In the genomic region with DNA sequence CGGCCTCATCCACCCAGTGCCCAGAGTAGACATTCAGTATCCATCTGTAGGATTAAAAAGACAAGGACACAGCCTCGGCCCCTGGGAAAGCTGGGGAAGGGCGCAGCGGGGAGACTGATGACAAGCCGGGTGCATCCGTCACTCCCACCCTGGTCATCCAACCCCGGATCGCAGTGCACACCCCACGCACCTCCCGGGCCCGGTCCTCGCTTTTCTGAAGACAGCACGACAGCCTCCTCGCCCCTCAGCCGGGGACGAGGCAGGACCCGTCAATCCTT, we compare ENCODE assay signal across 8 cellular contexts. TPM values are rescaled to one million over a fixed set of nuclear protein-coding genes. Genes with fewer than 3 reads are reported as not detected.
DNase-seq lines count a peak whose midpoint lies in the region; TF ChIP-seq lines count a peak whose summit lies in the region.

No MANE protein-coding gene starts in this region.

- WGBS in adrenal gland, 4 donors, result 0 to 1% (median 0%) methylated on average over 1 to 17 of the region's 17 CpGs

- H3K27ac Mint-ChIP-seq in CD8-positive, alpha-beta memory T cell, result peak overlapping the region; percentile 87 to 98 (median 95)

- no peaks in the 10 kb centered on the region for H3K36me3 ChIP-seq in CD8-positive, alpha-beta memory T cell (ENCODE audit: insufficient read depth, low read length)
- H3K36me3 ChIP-seq in adrenal gland (replicated peaks in 1 of 2), result no peaks in the 10 kb centered on the region

- peaks cover 0 to 36% (median 3%) of the 10 kb centered on the region in 3 donors for H3K36me3 Mint-ChIP-seq in CD8-positive, alpha-beta memory T cell

- TF ChIP-seq CTCF in adrenal gland (IDR thresholded peaks at IDR 0.05), result no peak

- no peaks in the 10 kb centered on the region for H3K9me3 ChIP-seq in CD8-positive, alpha-beta memory T cell (ENCODE audit: low read length)
- H3K9me3 ChIP-seq in adrenal gland (replicated peaks in 1 of 3) (no peaks in the 10 kb centered on the region), iPS-18c (ENCODE audit: control insufficient read depth, insufficient read depth, low read length) (no peaks in the 10 kb centered on the region)

- peaks cover 0 to 3% (median 0%) of the 10 kb centered on the region in 5 donors for H3K9me3 Mint-ChIP-seq in CD8-positive, alpha-beta memory T cell

- H3K27me3 ChIP-seq in CD8-positive, alpha-beta memory T cell (ENCODE audit: insufficient read depth, low read length, poor library complexity, severe bottlenecking), result no peaks in the 10 kb centered on the region
- H3K27me3 ChIP-seq in adrenal gland, result no peaks in the 10 kb centered on the region

- peaks cover 33% of the 10 kb centered on the region for H3K4me1 ChIP-seq in CD8-positive, alpha-beta memory T cell (ENCODE audit: insufficient read depth, low read length)
- H3K4me1 ChIP-seq in adrenal gland (replicated peaks in 1 of 2), result peaks cover 29 to 50% of the 10 kb centered on the region in 2 donors

- H3K4me3 ChIP-seq in CD8-positive, alpha-beta memory T cell (ENCODE audit: low read length), result peak overlapping the region; percentile 85
- H3K4me3 ChIP-seq in adrenal gland, result peak overlapping the region; percentile 51 to 90 (median 70)
- H3K4me3 ChIP-seq in iPS-18c (ENCODE audit: insufficient read depth, low read depth, low read length), result peak overlapping the region; percentile 62

- H3K4me3 Mint-ChIP-seq in CD8-positive, alpha-beta memory T cell, result peak overlapping the region; percentile 86 to 99 (median 96)

- POLR2A ChIA-PET in CD8-positive, alpha-beta memory T cell (lab: Charles Lee), result no interaction called here

- intact Hi-C loops in adrenal gland (cut with DNase I), result loop anchor here in 1 of 2 donors (10.0 kb wide), 1 partner anchor 216 kb away; no protein-coding TSS in a partner anchor

- peak in 2 of 5 donors; percentile 11 to 12 for DNase-seq in CD8-positive, alpha-beta memory T cell
- peak; percentile 21 for DNase-seq in NCI-H1092 (lab: John Stamatoyannopoulos, UW)
- DNase-seq in adrenal gland, result peak in 6 of 7 donors; percentile 23 to 63 (median 44)
- peak; percentile 26 for DNase-seq in stimulated activated CD4-positive, alpha-beta T cell treated with anti-CD3 and anti-CD28 coated beads, Interleukin-4, amount 100 ng/mL, for 1 hour
- no peak for DNase-seq in COLO829 (ENCODE audit: low spot score)
- DNase-seq in NCI-H2081 treated with DMSO at 0.1 percent for 48 hours (lab: John Stamatoyannopoulos, UW), result no peak
- DNase-seq in SW 1271 (lab: John Stamatoyannopoulos, UW), result no peak

- no peak for TF ChIP-seq POLR2A in adrenal gland (IDR thresholded peaks at IDR 0.05)

- H3K4me1 Mint-ChIP-seq in CD8-positive, alpha-beta memory T cell, result peaks cover 39 to 60% (median 57%) of the 10 kb centered on the region in 3 donors

- peaks cover 0 to 7% of the 10 kb centered on the region in 2 donors for H3K27me3 Mint-ChIP-seq in CD8-positive, alpha-beta memory T cell

- H3K27ac ChIP-seq in CD8-positive, alpha-beta memory T cell (ENCODE audit: low read depth, low read length), result peak overlapping the region; percentile 38
- H3K27ac ChIP-seq in adrenal gland, result peak overlapping the region; percentile 81 to 97 (median 95)

- CTCF ChIA-PET in CD8-positive, alpha-beta memory T cell (lab: Charles Lee), result interaction anchor here (1.0 to 3.2 kb wide), 3 partner anchors 8 to 17 kb away, joined by 4 to 29 read pairs (median 7); no protein-coding TSS in a partner anchor

RNA-seq across cellular contexts. Expression of a gene that starts 1.1 kb away (rescaled TPM):
- total RNA-seq in CD8-positive, alpha-beta memory T cell, result 10 to 100 TPM; 28.0 to 28.3 TPM
- 21.2 TPM for polyA plus RNA-seq in CD8-positive, alpha-beta memory T cell
- 10 to 100 TPM; 24.5 to 67.2 (median 37.0) TPM for total RNA-seq in adrenal gland
- 10 to 100 TPM; 14.6 to 39.1 (median 21.3) TPM for polyA plus RNA-seq in adrenal gland

Comparison
In these comparisons a context has a peak if more than half of its experiments do, and no peak if none do; other contexts are left out.
1. DNase-seq: peak in NCI-H1092 (single experiment), adrenal gland (6 of 7) and stimulated activated CD4-positive, alpha-beta T cell treated with anti-CD3 and anti-CD28 coated beads, Interleukin-4, amount 100 ng/mL, for 1 hour (single experiment); none in COLO829 (single experiment), NCI-H2081 treated with DMSO at 0.1 percent for 48 hours (single experiment) and SW 1271 (0 of 2).
2. Peak in every context shown above with its lines, with median percentiles within 50 percentile points of each other: H3K4me3 ChIP-seq.